ENCODE assay signal across 8 cellular contexts in genomic region chr14:52015411-52016030, GRCh38. TPM values are rescaled to one million over a fixed set of nuclear protein-coding genes. Genes with fewer than 3 reads are reported as not detected.
A peak's percentile ranks its signal among the peaks of the same experiment; 100 is the strongest.
DNase-seq lines count a peak whose midpoint lies in the region; ATAC-seq lines count a peak whose summit lies in the region.

No MANE protein-coding gene starts in this region.

- intact Hi-C loops in head of caudate nucleus (cut with DNase I) = no loop called here

- H3K27ac ChIP-seq in substantia nigra (ENCODE audit: low read depth, low read length, poor library complexity, severe bottlenecking) = peak overlapping the region; percentile 95

- ATAC-seq in HG03159 (IDR thresholded peaks at IDR 0.05; ENCODE audit: unreplicated experiment) (no peak), GM21576 (IDR thresholded peaks at IDR 0.05; ENCODE audit: unreplicated experiment) (no peak)

- DNase-seq in NCI-H2227 (lab: John Stamatoyannopoulos, UW; ENCODE audit: unreplicated experiment) (peak; percentile 8), NCI-H2227 treated with DMSO at 0.1 percent for 48 hours (lab: John Stamatoyannopoulos, UW) (no peak), SK-N-DZ (ENCODE audit: low spot score) (peak; percentile 68), head of caudate nucleus (peak; percentile 30 to 90 (median 68)), substantia nigra (lab: John Stamatoyannopoulos, UW) (peak in 39 of 49 donors; percentile 20 to 80 (median 51)), KBM-7 (no peak)

- in situ Hi-C loops in KBM-7 (cut with MboI; ENCODE audit: low pct_unique_long_range_greater_than_20kb, low sequenced_read_pairs) = no loop called here

RNA-seq across cellular contexts. Expression of gene RTRAF, which starts 26.2 kb away (rescaled TPM):
- polyA plus RNA-seq in SK-N-DZ (2014; cell fraction: cytosol; rRNA removed) = 73.3 and 108 TPM in 2 replicates
- 57.2 and 81.1 TPM in 2 replicates for polyA plus RNA-seq in SK-N-DZ (2014; cell fraction: nucleus; rRNA removed)

RNA-seq across cellular contexts. Expression of gene NID2, which starts 53.3 kb away (rescaled TPM):
- polyA plus RNA-seq in SK-N-DZ (2014; cell fraction: cytosol; rRNA removed) = 1.2 and 2.3 TPM in 2 replicates
- 2.9 and 4.2 TPM in 2 replicates for polyA plus RNA-seq in SK-N-DZ (2014; cell fraction: nucleus; rRNA removed)

Comparison
In these comparisons a context has a peak if more than half of its experiments do, and no peak if none do; other contexts are left out.
1. DNase-seq: peak in NCI-H2227 (single experiment), SK-N-DZ (single experiment), head of caudate nucleus (42 of 42) and substantia nigra (39 of 49); none in NCI-H2227 treated with DMSO at 0.1 percent for 48 hours (single experiment) and KBM-7 (single experiment).